18 cellular contexts compared by ENCODE assay signal in genomic region chr13:47135800-47136658, GRCh38.
A peak's percentile ranks its signal among the peaks of the same experiment; 100 is the strongest.
DNase-seq lines count a peak whose midpoint lies in the region; ATAC-seq and TF ChIP-seq lines count a peak whose summit lies in the region.
"Had no signal": no experiment of that assay in that cellular context is flagged by ENCODE, and none has a peak within 500 bp of the region (broad histone marks: within the 10 kb centered on the region; RNA-seq: fewer than 3 reads in every experiment).

No MANE protein-coding gene starts in this region.

- H2BK12ac ChIP-seq in H9 (ENCODE audit: insufficient read length, low read depth, low read length), result no peak overlapping the region

- H4K5ac ChIP-seq in H9 (ENCODE audit: insufficient read length, low read depth, low read length), result no peak overlapping the region

- H3K9me3 ChIP-seq in H9 (ENCODE audit: control insufficient read depth, low read depth, low read length), result no peaks in the 10 kb centered on the region
- no peaks in the 10 kb centered on the region for H3K9me3 ChIP-seq in psoas muscle

- H3K79me2 ChIP-seq in H9 (ENCODE audit: insufficient read depth, low read length), result no peaks in the 10 kb centered on the region

- ATAC-seq in GM18517 (IDR thresholded peaks at IDR 0.05; ENCODE audit: unreplicated experiment) (no peak), psoas muscle (no peak)
- no peak for ATAC-seq in stimulated activated effector memory CD8-positive, alpha-beta T cell treated with anti-CD3 and anti-CD28 coated beads, Interleukin-12 subunit alpha, Interleukin-12 subunit beta, amount 100 ng/mL, for 72 hours

- no peaks in the 10 kb centered on the region for H3K23me2 ChIP-seq in H9 (ENCODE audit: insufficient read length, low read depth, low read length, poor library complexity, severe bottlenecking)

- H3K9me3 Mint-ChIP-seq in H9 (no peaks in the 10 kb centered on the region; a peak in 1 of 5 replicates), nephron progenitor cell (peaks cover 3% of the 10 kb centered on the region)
- H3K9me3 Mint-ChIP-seq in stimulated activated effector memory CD8-positive, alpha-beta T cell treated with anti-CD3 and anti-CD28 coated beads, Interleukin-12 subunit alpha, Interleukin-12 subunit beta, amount 100 ng/mL, for 72 hours, result no peaks in the 10 kb centered on the region
- H3K9me3 Mint-ChIP-seq: CD8-positive, alpha-beta memory T cell had no signal

- intact Hi-C loops in psoas muscle (cut with DNase I), result no loop called here

- H3K9ac ChIP-seq in H9 (ENCODE audit: extremely low read depth, insufficient read length, low read length), result no peak overlapping the region

- no peak overlapping the region for H2BK5ac ChIP-seq in H9 (ENCODE audit: insufficient read length, low read length)

- H3K4me1 ChIP-seq in H9 (ENCODE audit: insufficient read depth, low read length) (peaks cover 3% of the 10 kb centered on the region; the same call in 1 of the 2 replicates), psoas muscle (no peaks in the 10 kb centered on the region)

- H3K27ac ChIP-seq in H9 (ENCODE audit: insufficient read length, low read depth, low read length) (no peak overlapping the region), psoas muscle (no peak overlapping the region)
- H3K27ac ChIP-seq: SK-N-MC had no signal

- H3K18ac ChIP-seq in H9 (ENCODE audit: insufficient read length, low read depth, low read length), result no peak overlapping the region

- DNase-seq in Caki2 (ENCODE audit: low read depth) (peak; percentile 3), H9 (no peak), epithelial cell of esophagus (ENCODE audit: low read depth) (peak; percentile 14), nephron progenitor cell (no peak), psoas muscle (no peak), DMS 273 treated with DMSO at 0.1 percent for 48 hours (lab: John Stamatoyannopoulos, UW) (no peak)
- no peak for DNase-seq in stimulated activated effector memory CD8-positive, alpha-beta T cell treated with anti-CD3 and anti-CD28 coated beads, Interleukin-12 subunit alpha, Interleukin-12 subunit beta, amount 100 ng/mL, for 72 hours (ENCODE audit: low spot score in 2 of 2)
- DNase-seq: ACHN; C1 segment of cervical spinal cord; CD8-positive, alpha-beta memory T cell; KBM-7; NCI-H1105; NCI-H187; NCI-H446; NCI-H774; SHP77 had no signal

- H4K91ac ChIP-seq in H9 (ENCODE audit: insufficient read length, low read depth, low read length), result no peak overlapping the region

- H2BK15ac ChIP-seq in H9 (ENCODE audit: low read depth, low read length), result no peak overlapping the region

- no peak overlapping the region for H2AK5ac ChIP-seq in H9 (ENCODE audit: insufficient read length, low read length)

- H3K23ac ChIP-seq in H9 (ENCODE audit: insufficient read length, low read depth, low read length), result no peak overlapping the region

- no peaks in the 10 kb centered on the region for H3K79me1 ChIP-seq in H9 (ENCODE audit: insufficient read depth, low read depth, low read length, poor library complexity, severe bottlenecking)

- H2BK20ac ChIP-seq in H9 (ENCODE audit: low read depth, low read length, poor library complexity, severe bottlenecking), result no peak overlapping the region

- H3K4me3 Mint-ChIP-seq in H9, result no peak overlapping the region
- no peak overlapping the region for H3K4me3 Mint-ChIP-seq in nephron progenitor cell
- H3K4me3 Mint-ChIP-seq in stimulated activated effector memory CD8-positive, alpha-beta T cell treated with anti-CD3 and anti-CD28 coated beads, Interleukin-12 subunit alpha, Interleukin-12 subunit beta, amount 100 ng/mL, for 72 hours, result no peak overlapping the region
- H3K4me3 Mint-ChIP-seq: CD8-positive, alpha-beta memory T cell had no signal

- no peaks in the 10 kb centered on the region for H3K36me3 ChIP-seq in psoas muscle (ENCODE audit: insufficient read depth in 1 of 2, low read depth in 1 of 2)

- H4K20me1 ChIP-seq in H9 (ENCODE audit: control insufficient read depth, insufficient read depth, insufficient read length), result no peaks in the 10 kb centered on the region

- H3K27me3 Mint-ChIP-seq in H9 (ENCODE audit: low read depth) (no peaks in the 10 kb centered on the region), nephron progenitor cell (ENCODE audit: low read depth, poor library complexity) (no peaks in the 10 kb centered on the region)

- H3K27me3 ChIP-seq in H9 (ENCODE audit: insufficient read depth, low read length) (no peaks in the 10 kb centered on the region), psoas muscle (ENCODE audit: insufficient read depth in 3 of 3, low read length in 2 of 3) (no peaks in the 10 kb centered on the region)

- no peak overlapping the region for H3K4ac ChIP-seq in H9 (ENCODE audit: low read depth, low read length)

- no peaks in the 10 kb centered on the region for H3K36me3 Mint-ChIP-seq in H9 (ENCODE audit: insufficient read depth in 1 of 3, low read depth in 3 of 3)
- H3K36me3 Mint-ChIP-seq in nephron progenitor cell (ENCODE audit: low read depth), result peaks cover 5% of the 10 kb centered on the region
- no peaks in the 10 kb centered on the region for H3K36me3 Mint-ChIP-seq in stimulated activated effector memory CD8-positive, alpha-beta T cell treated with anti-CD3 and anti-CD28 coated beads, Interleukin-12 subunit alpha, Interleukin-12 subunit beta, amount 100 ng/mL, for 72 hours
- H3K36me3 Mint-ChIP-seq: CD8-positive, alpha-beta memory T cell had no signal

- no peak overlapping the region for H3K14ac ChIP-seq in H9 (ENCODE audit: insufficient read depth, low read length)

- H3K4me2 ChIP-seq in H9 (ENCODE audit: insufficient read depth, insufficient read length, low read length), result no peak overlapping the region

- no peak overlapping the region for H3T11ph ChIP-seq in H9 (ENCODE audit: low read length)

- in situ Hi-C loops in Caki2 (cut with HindIII; ENCODE audit: low pct_unique_long_range_greater_than_20kb, low sequenced_read_pairs), result no loop called here

- H2BK120ac ChIP-seq in H9 (ENCODE audit: low read depth, low read length, poor library complexity, severe bottlenecking), result no peak overlapping the region

- no peak overlapping the region for H3K56ac ChIP-seq in H9 (ENCODE audit: insufficient read length, low read depth, low read length)

- H4K8ac ChIP-seq in H9 (replicated peaks; ENCODE audit: insufficient read length, low read depth, low read length), result no peak overlapping the region

- H3K4me3 ChIP-seq in epithelial cell of esophagus (ENCODE audit: low read length), result no peak overlapping the region
- H3K4me3 ChIP-seq in psoas muscle, result no peak overlapping the region
- H3K4me3 ChIP-seq: SK-N-MC had no signal

- no CpG with 5 or more reads among the region's 5 CpGs for WGBS in H9 (ENCODE audit: extremely low coverage, insufficient read length, low lambda C conversion rate)
- 64 to 75% (median 66%) methylated on average over 5 of the region's 5 CpGs for WGBS in psoas muscle, 3 donors

- peaks cover 19 to 24% of the 10 kb centered on the region in 2 experiments for H3K4me1 Mint-ChIP-seq in H9
- peaks cover 47% of the 10 kb centered on the region for H3K4me1 Mint-ChIP-seq in nephron progenitor cell
- H3K4me1 Mint-ChIP-seq in stimulated activated effector memory CD8-positive, alpha-beta T cell treated with anti-CD3 and anti-CD28 coated beads, Interleukin-12 subunit alpha, Interleukin-12 subunit beta, amount 100 ng/mL, for 72 hours, result no peaks in the 10 kb centered on the region
- H3K4me1 Mint-ChIP-seq: CD8-positive, alpha-beta memory T cell had no signal

- no peak overlapping the region for H2AFZ ChIP-seq in H9 (ENCODE audit: low read length)

- TF ChIP-seq CTCF in H9 (conservative IDR thresholded peaks at IDR 0.05) (no peak), epithelial cell of esophagus (IDR thresholded peaks at IDR 0.05; ENCODE audit: insufficient read depth, low read depth, low read length, missing control alignments) (no peak), nephron progenitor cell (IDR thresholded peaks at IDR 0.05) (no peak), psoas muscle (IDR thresholded peaks at IDR 0.05) (no peak)

- H3K27ac Mint-ChIP-seq in H9 (peak overlapping the region in 2 of 3 experiments; percentile 34 to 58; a peak in 4 of 7 replicates), nephron progenitor cell (peak overlapping the region; percentile 30)
- H3K27ac Mint-ChIP-seq in stimulated activated effector memory CD8-positive, alpha-beta T cell treated with anti-CD3 and anti-CD28 coated beads, Interleukin-12 subunit alpha, Interleukin-12 subunit beta, amount 100 ng/mL, for 72 hours, result no peak overlapping the region
- H3K27ac Mint-ChIP-seq: CD8-positive, alpha-beta memory T cell had no signal

Comparison
In these comparisons a context has a peak if more than half of its experiments do, and no peak if none do; other contexts are left out.
1. DNase-seq: peak in Caki2 (single experiment) and epithelial cell of esophagus (single experiment); none in H9 (single experiment), nephron progenitor cell (single experiment), stimulated activated effector memory CD8-positive, alpha-beta T cell treated with anti-CD3 and anti-CD28 coated beads, Interleukin-12 subunit alpha, Interleukin-12 subunit beta, amount 100 ng/mL, for 72 hours (0 of 2), psoas muscle (0 of 2) and DMS 273 treated with DMSO at 0.1 percent for 48 hours (single experiment).